In genomic region chr14:50231475-50232275, GRCh38 we compare ENCODE assay signal across 8 cellular contexts. TPM values are rescaled to one million over a fixed set of nuclear protein-coding genes. Genes with fewer than 3 reads are reported as not detected.
A peak's percentile ranks its signal among the peaks of the same experiment; 100 is the strongest.
DNase-seq lines count a peak whose midpoint lies in the region; ATAC-seq and TF ChIP-seq lines count a peak whose summit lies in the region.

Gene SOS2, minus strand, starts transcription at chr14:50231578. Its CDS starts 295 bp downstream, at chr14:50231283.

- no peaks in the 10 kb centered on the region for H3K27me3 ChIP-seq in Caco-2 (replicated peaks; ENCODE audit: control insufficient read depth, insufficient read depth, low read length)
- peaks cover 4% of the 10 kb centered on the region for H3K27me3 ChIP-seq in NT2/D1 (ENCODE audit: insufficient read depth, insufficient read length)

- peak within 1 kb of the TSS; percentile 76 for H3K27ac Mint-ChIP-seq in Caco-2 (ENCODE audit: unreplicated experiment)

- DNase-seq in Caco-2 = peak; percentile 87 to 89
- DNase-seq in HT-29 (ENCODE audit: low spot score) = peak; percentile 78
- peak; percentile 71 for DNase-seq in NT2/D1 (ENCODE audit: low read depth, low spot score)
- DNase-seq in activated CD8-positive, alpha-beta memory T cell treated with anti-CD3 and anti-CD28 coated beads, Interleukin-2, amount 50 U/mL, for 24 hours (ENCODE audit: extremely low read depth) = peak; percentile 49
- DNase-seq in midbrain (lab: John Stamatoyannopoulos, UW) = peak; percentile 90
- peak; percentile 57 to 65 for DNase-seq in stimulated activated CD8-positive, alpha-beta memory T cell treated with anti-CD3 and anti-CD28 coated beads, Interleukin-2, amount 100 ng/mL, for 1 hour (ENCODE audit: low read depth in 2 of 2)

- peaks cover 6% of the 10 kb centered on the region; the same call in 1 of the 2 replicates for H3K4me1 ChIP-seq in Caco-2
- H3K4me1 ChIP-seq in NT2/D1 (ENCODE audit: insufficient read depth, insufficient read length) = no peaks in the 10 kb centered on the region

- H3K36me3 ChIP-seq in Caco-2 (ENCODE audit: control insufficient read depth, insufficient read depth, low read length) = no peaks in the 10 kb centered on the region
- no peaks in the 10 kb centered on the region for H3K36me3 ChIP-seq in NT2/D1 (ENCODE audit: insufficient read depth, insufficient read length, low read length)

- in situ Hi-C loops in endometrial microvascular endothelial cells (cut with HindIII; ENCODE audit: inconsistent ontology term, low pct_unique_long_range_greater_than_20kb, low sequenced_read_pairs) = no loop called here

- POLR2A ChIA-PET in Caco-2 (lab: Charles Lee) = no interaction called here

- H3K4me3 Mint-ChIP-seq in Caco-2 (ENCODE audit: unreplicated experiment) = peak within 1 kb of the TSS; percentile 87

- ATAC-seq in GM21360 (IDR thresholded peaks at IDR 0.05; ENCODE audit: unreplicated experiment) = peak; percentile 82

- BruUV-seq in Caco-2 (replicated peaks; lab: Mats Ljungman, UMichigan) = no TSS peak

- 0 out of 2 replicates have a peak, but pooled peaks cover 6% of the 10 kb centered on the region for H3K9me3 ChIP-seq in Caco-2
- peaks cover 5% of the 10 kb centered on the region; the same call in 1 of the 2 replicates for H3K9me3 ChIP-seq in NT2/D1 (ENCODE audit: insufficient read depth, low read length)

- CTCF ChIA-PET in Caco-2 (lab: Charles Lee) = interaction anchor here (0.7 kb wide), 1 partner anchor 8 kb away, joined by 4 read pairs; no protein-coding TSS in a partner anchor

- peak within 1 kb of the TSS; percentile 85 for H3K9ac ChIP-seq in NT2/D1 (ENCODE audit: insufficient read length, low read depth)

- no peaks in the 10 kb centered on the region for H3K4me1 Mint-ChIP-seq in Caco-2 (ENCODE audit: low read depth, unreplicated experiment)

- intact Hi-C loops in Caco-2 (cut with micrococcal nuclease; ENCODE audit: unreplicated experiment) = loop anchor here (5.0 to 10.0 kb wide), 2 partner anchors 81 to 377 kb away; partner anchors contain the start of genes DMAC2L, L2HGDH and NEMF

- H3K27me3 Mint-ChIP-seq in Caco-2 (ENCODE audit: insufficient read depth, unreplicated experiment) = no peaks in the 10 kb centered on the region

- no peaks in the 10 kb centered on the region for H3K9me3 Mint-ChIP-seq in Caco-2 (ENCODE audit: unreplicated experiment)

- no peak for TF ChIP-seq CTCF in Caco-2 (IDR thresholded peaks at IDR 0.05; ENCODE audit: insufficient read depth in 1 of 2, low read depth in 1 of 2, low read length in 1 of 2, severe bottlenecking in 1 of 2, unreplicated experiment in 1 of 2)

- peak within 1 kb of the TSS; percentile 76 for H3K4me3 ChIP-seq in Caco-2 (ENCODE audit: low read depth, low read length)
- H3K4me3 ChIP-seq in NT2/D1 (ENCODE audit: insufficient read length, low read depth) = peak within 1 kb of the TSS; percentile 71

- H3K36me3 Mint-ChIP-seq in Caco-2 (ENCODE audit: insufficient read depth, unreplicated experiment) = peaks cover 5% of the 10 kb centered on the region

RNA-seq across cellular contexts. Expression of gene SOS2, which starts in this region (rescaled TPM):
- total RNA-seq in Caco-2 (2022) (13.0 and 13.9 TPM in 2 replicates), endometrial microvascular endothelial cells (ENCODE audit: inconsistent ontology term) (15.1 TPM)
- 2.4 and 5.1 TPM in 2 replicates for total RNA-seq in HT-29 (2014; rRNA removed; shearing (Covaris generic))

Comparison
In these comparisons a context has a peak if more than half of its experiments do, and no peak if none do; other contexts are left out.
1. Peak in every context shown above with its lines: DNase-seq, ATAC-seq and H3K4me3 ChIP-seq.